In genomic region chr13:20623000-20623399, GRCh38 we compare ENCODE assay signal across 38 cellular contexts.
"Had no signal": no experiment of that assay in that cellular context is flagged by ENCODE, and none has a peak within 500 bp of the region (broad histone marks: within the 10 kb centered on the region; RNA-seq: fewer than 3 reads in every experiment).

No MANE protein-coding gene starts in this region.

- FAIRE-seq: astrocyte, TTC549 had no signal

- H3K4me3 Mint-ChIP-seq: activated CD4-positive, alpha-beta memory T cell treated with anti-CD3 and anti-CD28 coated beads, Interleukin-2, amount 10 ng/mL, durations not matched to agents 7 days and 5 days; activated CD4-positive, alpha-beta T cell treated with anti-CD3 and anti-CD28 coated beads for 36 hours; activated CD4-positive, alpha-beta T cell treated with anti-CD3 and anti-CD28 coated beads, Interleukin-2, amount 10 ng/mL, durations not matched to agents 7 days and 5 days; activated naive CD4-positive, alpha-beta T cell treated with anti-CD3 and anti-CD28 coated beads for 36 hours; activated naive CD8-positive, alpha-beta T cell treated with anti-CD3 and anti-CD28 coated beads for 36 hours; activated T-cell treated with anti-CD3 and anti-CD28 coated beads, Interleukin-2, amount 50 U/mL, for 4 hours; activated T-cell treated with anti-CD3 and anti-CD28 coated beads, Interleukin-2, amount 50 U/mL, for 72 hours; activated T-helper 1 cell treated with anti-CD3 and anti-CD28 coated beads, Interleukin-12 subunit alpha, Interleukin-12 subunit beta, Interleukin-2, Interleukin-4 antibody, amounts not matched to agents 30 ng/mL and 10 ng/mL and 1 ng/mL, durations not matched to agents 14 hours and 24 hours and 36 hours; activated T-helper 17 cell treated with anti-CD3 and anti-CD28 coated beads, Interleukin-2, amount 50 U/mL, for 72 hours; T-helper 1 cell treated with Interleukin-12 subunit alpha and Interleukin-12 subunit beta and Interleukin-4 antibody, amounts not matched to agents 30 μg/mL and 1 μg/mL, for 36 hours; T-helper 2 cell treated with Interferon-gamma antibody and Interleukin-4, amounts not matched to agents 5 μg/mL and 100 μg/mL, for 36 hours had no signal

- H3K36me3 ChIP-seq: adrenal gland, brain microvascular endothelial cell, breast epithelium had no signal

- ATAC-seq: activated CD4-positive, alpha-beta T cell treated with anti-CD3 and anti-CD28 coated beads for 36 hours; activated CD4-positive, CD25-positive, alpha-beta regulatory T cell treated with anti-CD3 and anti-CD28 coated beads, Interleukin-2, amount 50 U/mL, for 24 hours; activated naive CD4-positive, alpha-beta T cell treated with anti-CD3 and anti-CD28 coated beads, Interleukin-2, amount 50 U/mL, for 72 hours; activated T-cell treated with anti-CD3 and anti-CD28 coated beads, Interleukin-2, amount 50 U/mL, for 4 hours; activated T-cell treated with anti-CD3 and anti-CD28 coated beads, Interleukin-2, amount 50 U/mL, for 72 hours; activated T-helper 17 cell treated with anti-CD3 and anti-CD28 coated beads, Interleukin-2, amount 50 U/mL, for 72 hours; body of pancreas had no signal

- H3K27me3 Mint-ChIP-seq: activated CD4-positive, alpha-beta memory T cell treated with anti-CD3 and anti-CD28 coated beads, Interleukin-2, amount 10 ng/mL, durations not matched to agents 7 days and 5 days; activated CD4-positive, alpha-beta T cell treated with anti-CD3 and anti-CD28 coated beads for 36 hours; activated CD4-positive, alpha-beta T cell treated with anti-CD3 and anti-CD28 coated beads, Interleukin-2, amount 10 ng/mL, durations not matched to agents 7 days and 5 days; activated naive CD8-positive, alpha-beta T cell treated with anti-CD3 and anti-CD28 coated beads for 36 hours; activated T-helper 17 cell treated with anti-CD3 and anti-CD28 coated beads, Interleukin-2, amount 50 U/mL, for 72 hours had no signal

- H3K27ac Mint-ChIP-seq: activated CD4-positive, alpha-beta memory T cell treated with anti-CD3 and anti-CD28 coated beads, Interleukin-2, amount 10 ng/mL, durations not matched to agents 7 days and 5 days; activated CD4-positive, alpha-beta T cell treated with anti-CD3 and anti-CD28 coated beads for 36 hours; activated CD4-positive, alpha-beta T cell treated with anti-CD3 and anti-CD28 coated beads, Interleukin-2, amount 10 ng/mL, durations not matched to agents 7 days and 5 days; activated naive CD4-positive, alpha-beta T cell treated with anti-CD3 and anti-CD28 coated beads for 36 hours; activated naive CD4-positive, alpha-beta T cell treated with anti-CD3 and anti-CD28 coated beads, Interleukin-2, amount 50 U/mL, for 72 hours; activated naive CD8-positive, alpha-beta T cell treated with anti-CD3 and anti-CD28 coated beads for 36 hours; activated T-cell treated with anti-CD3 and anti-CD28 coated beads, Interleukin-2, amount 50 U/mL, for 72 hours; activated T-helper 1 cell treated with anti-CD3 and anti-CD28 coated beads, Interleukin-12 subunit alpha, Interleukin-12 subunit beta, Interleukin-2, Interleukin-4 antibody, amounts not matched to agents 30 ng/mL and 10 ng/mL and 1 ng/mL, durations not matched to agents 14 hours and 24 hours and 36 hours; activated T-helper 17 cell treated with anti-CD3 and anti-CD28 coated beads, Interleukin-2, amount 50 U/mL, for 72 hours; T-helper 1 cell treated with Interleukin-12 subunit alpha and Interleukin-12 subunit beta and Interleukin-4 antibody, amounts not matched to agents 30 μg/mL and 1 μg/mL, for 36 hours; T-helper 2 cell treated with Interferon-gamma antibody and Interleukin-4, amounts not matched to agents 5 μg/mL and 100 μg/mL, for 36 hours had no signal

- H3K4me3 ChIP-seq: adrenal gland, body of pancreas, breast epithelium had no signal

- H3K27me3 ChIP-seq: adrenal gland, body of pancreas, brain microvascular endothelial cell, breast epithelium had no signal

- DNase-seq: activated CD4-positive, alpha-beta memory T cell treated with anti-CD3 and anti-CD28 coated beads, Interleukin-2, amount 10 ng/mL, durations not matched to agents 7 days and 5 days; activated CD4-positive, alpha-beta T cell treated with anti-CD3 and anti-CD28 coated beads for 1 hour; activated CD4-positive, alpha-beta T cell treated with anti-CD3 and anti-CD28 coated beads for 36 hours; activated CD4-positive, alpha-beta T cell treated with anti-CD3 and anti-CD28 coated beads for 48 hours; activated CD4-positive, alpha-beta T cell treated with anti-CD3 and anti-CD28 coated beads, Interleukin-2, amount 10 ng/mL, durations not matched to agents 7 days and 5 days; activated CD4-positive, alpha-beta T cell treated with anti-CD3 and anti-CD28 coated beads, Interleukin-2, amount 50 U/mL, for 48 hours; activated CD4-positive, CD25-positive, alpha-beta regulatory T cell; activated CD8-positive, alpha-beta memory T cell treated with anti-CD3 and anti-CD28 coated beads, Interleukin-2, amount 50 U/mL, for 4 hours; activated effector memory CD4-positive, alpha-beta T cell treated with anti-CD3 and anti-CD28 coated beads, Interleukin-2, amount 50 U/mL, for 16 hours; activated gamma-delta T cell treated with Interleukin-2 at 50 U/mL for 16 hours; activated naive CD4-positive, alpha-beta T cell; activated naive CD4-positive, alpha-beta T cell treated with anti-CD3 and anti-CD28 coated beads for 36 hours; activated naive CD4-positive, alpha-beta T cell treated with anti-CD3 and anti-CD28 coated beads, Interleukin-2, amount 50 U/mL, for 16 hours; activated naive CD8-positive, alpha-beta T cell treated with anti-CD3 and anti-CD28 coated beads for 36 hours; activated T-cell treated with anti-CD3 and anti-CD28 coated beads for 4 hours; activated T-cell treated with anti-CD3 and anti-CD28 coated beads, Interleukin-2, amount 50 U/mL, for 1 hour; activated T-cell treated with anti-CD3 and anti-CD28 coated beads, Interleukin-2, amount 50 U/mL, for 4 hours; activated T-cell treated with anti-CD3 and anti-CD28 coated beads, Interleukin-2, amount 50 U/mL, for 72 hours; adrenal gland; amniotic stem cell; aorta; body of pancreas; brain microvascular endothelial cell; central memory CD4-positive, alpha-beta T cell; cerebellar nuclear complex; T-helper 1 cell; T-helper 2 cell; T-helper 9 cell had no signal

- H3K9me3 Mint-ChIP-seq: activated naive CD4-positive, alpha-beta T cell treated with anti-CD3 and anti-CD28 coated beads, Interleukin-2, amount 50 U/mL, for 72 hours; activated T-cell treated with anti-CD3 and anti-CD28 coated beads, Interleukin-2, amount 50 U/mL, for 4 hours; activated T-cell treated with anti-CD3 and anti-CD28 coated beads, Interleukin-2, amount 50 U/mL, for 72 hours; activated T-helper 1 cell treated with anti-CD3 and anti-CD28 coated beads, Interleukin-12 subunit alpha, Interleukin-12 subunit beta, Interleukin-2, Interleukin-4 antibody, amounts not matched to agents 30 ng/mL and 10 ng/mL and 1 ng/mL, durations not matched to agents 14 hours and 24 hours and 36 hours; activated T-helper 17 cell treated with anti-CD3 and anti-CD28 coated beads, Interleukin-2, amount 50 U/mL, for 72 hours had no signal

- H3K4me1 ChIP-seq: adrenal gland, body of pancreas, breast epithelium had no signal

- H3K4me1 Mint-ChIP-seq: activated CD4-positive, alpha-beta memory T cell treated with anti-CD3 and anti-CD28 coated beads, Interleukin-2, amount 10 ng/mL, durations not matched to agents 7 days and 5 days; activated CD4-positive, alpha-beta T cell treated with anti-CD3 and anti-CD28 coated beads for 36 hours; activated CD4-positive, alpha-beta T cell treated with anti-CD3 and anti-CD28 coated beads, Interleukin-2, amount 10 ng/mL, durations not matched to agents 7 days and 5 days; activated naive CD8-positive, alpha-beta T cell treated with anti-CD3 and anti-CD28 coated beads for 36 hours; activated T-helper 17 cell treated with anti-CD3 and anti-CD28 coated beads, Interleukin-2, amount 50 U/mL, for 72 hours had no signal

- H3K27ac ChIP-seq: adrenal gland, body of pancreas, brain microvascular endothelial cell, breast epithelium, VCaP had no signal
